ENCODE assay signal across 8 cellular contexts in the genomic region with DNA sequence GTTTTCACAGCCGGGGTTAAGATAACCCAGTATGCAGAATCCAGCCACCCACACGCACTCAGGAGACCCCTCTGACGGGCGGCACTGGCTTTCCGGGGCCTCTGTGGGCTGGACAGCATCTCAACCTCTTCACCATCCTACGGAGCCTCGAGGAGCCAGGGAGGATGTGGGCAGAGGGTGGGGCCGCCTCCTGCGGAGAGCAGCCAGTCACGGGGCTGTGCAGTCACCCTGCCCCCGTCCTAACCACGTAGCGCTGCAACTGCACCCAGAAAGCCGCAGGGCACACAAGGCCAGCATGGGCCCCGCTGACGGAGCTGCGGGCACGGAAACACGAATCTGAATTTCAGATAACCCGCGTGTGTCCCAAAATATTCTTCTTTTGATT.
DNase-seq lines count a peak whose midpoint lies in the region; ATAC-seq and TF ChIP-seq lines count a peak whose summit lies in the region.

No MANE protein-coding gene starts in this region.

- no peaks in the 10 kb centered on the region for H3K79me2 ChIP-seq in hepatocyte

- H3K36me3 ChIP-seq in SJSA1 (no peaks in the 10 kb centered on the region), hepatocyte (replicated peaks; ENCODE audit: insufficient read depth, low read depth) (no peaks in the 10 kb centered on the region)

- no peak overlapping the region for H3K4me2 ChIP-seq in hepatocyte

- H3K27me3 ChIP-seq in SJSA1 (replicated peaks): no peaks in the 10 kb centered on the region
- no peaks in the 10 kb centered on the region for H3K27me3 ChIP-seq in hepatocyte

- H2AFZ ChIP-seq in hepatocyte: no peak overlapping the region

- H3K4me1 ChIP-seq in SJSA1 (replicated peaks) (peaks cover 10% of the 10 kb centered on the region), hepatocyte (ENCODE audit: insufficient read depth) (peaks cover 11% of the 10 kb centered on the region)

- H3K4me3 ChIP-seq in SJSA1 (no peak overlapping the region), hepatocyte (no peak overlapping the region)

- peak; percentile 94 for ATAC-seq in GM18868 (IDR thresholded peaks at IDR 0.05; ENCODE audit: unreplicated experiment)
- peak; percentile 77 for ATAC-seq in HG03025 (IDR thresholded peaks at IDR 0.05; ENCODE audit: low FRiP score, unreplicated experiment)

- WGBS in hepatocyte (ENCODE audit: low lambda C conversion rate, missing lambda C conversion rate): 79% methylated on average over 21 of the region's 21 CpGs

- H3K27ac ChIP-seq in SJSA1: no peak overlapping the region
- H3K27ac ChIP-seq in hepatocyte: no peak overlapping the region

- peak; percentile 19 to 68 for DNase-seq in SJSA1 (ENCODE audit: low read depth in 1 of 2, low spot score in 2 of 2)
- peak; percentile 49 to 86 (median 69) for DNase-seq in activated naive CD4-positive, alpha-beta T cell (lab: John Stamatoyannopoulos, UW)
- peak; percentile 58 for DNase-seq in left kidney (ENCODE audit: low read depth, low spot score)
- peak; percentile 63 to 83 for DNase-seq in stimulated activated CD8-positive, alpha-beta memory T cell treated with anti-CD3 and anti-CD28 coated beads, Interleukin-4, amount 100 ng/mL, for 4 hours (ENCODE audit: low read depth in 2 of 2, low spot score in 1 of 2)
- DNase-seq in hepatocyte (ENCODE audit: low spot score): no peak
- DNase-seq in middle frontal gyrus (ENCODE audit: extremely low spot score, low spot score): no peak

- H3K9me3 ChIP-seq in SJSA1 (replicated peaks): no peaks in the 10 kb centered on the region
- no peaks in the 10 kb centered on the region for H3K9me3 ChIP-seq in hepatocyte (ENCODE audit: low read depth)

- H4K20me1 ChIP-seq in hepatocyte (ENCODE audit: insufficient read depth, poor library complexity, severe bottlenecking): no peaks in the 10 kb centered on the region

- no peak for TF ChIP-seq CTCF in hepatocyte (IDR thresholded peaks at IDR 0.05; ENCODE audit: poor library complexity)

- H3K9me2 ChIP-seq in hepatocyte (replicated peaks; ENCODE audit: insufficient read depth): no peaks in the 10 kb centered on the region

Comparison
In these comparisons a context has a peak if more than half of its experiments do, and no peak if none do; other contexts are left out.
1. DNase-seq: peak in SJSA1 (2 of 2), activated naive CD4-positive, alpha-beta T cell (4 of 4), left kidney (single experiment) and stimulated activated CD8-positive, alpha-beta memory T cell treated with anti-CD3 and anti-CD28 coated beads, Interleukin-4, amount 100 ng/mL, for 4 hours (2 of 2); none in hepatocyte (single experiment) and middle frontal gyrus (single experiment).